In the genomic region with DNA sequence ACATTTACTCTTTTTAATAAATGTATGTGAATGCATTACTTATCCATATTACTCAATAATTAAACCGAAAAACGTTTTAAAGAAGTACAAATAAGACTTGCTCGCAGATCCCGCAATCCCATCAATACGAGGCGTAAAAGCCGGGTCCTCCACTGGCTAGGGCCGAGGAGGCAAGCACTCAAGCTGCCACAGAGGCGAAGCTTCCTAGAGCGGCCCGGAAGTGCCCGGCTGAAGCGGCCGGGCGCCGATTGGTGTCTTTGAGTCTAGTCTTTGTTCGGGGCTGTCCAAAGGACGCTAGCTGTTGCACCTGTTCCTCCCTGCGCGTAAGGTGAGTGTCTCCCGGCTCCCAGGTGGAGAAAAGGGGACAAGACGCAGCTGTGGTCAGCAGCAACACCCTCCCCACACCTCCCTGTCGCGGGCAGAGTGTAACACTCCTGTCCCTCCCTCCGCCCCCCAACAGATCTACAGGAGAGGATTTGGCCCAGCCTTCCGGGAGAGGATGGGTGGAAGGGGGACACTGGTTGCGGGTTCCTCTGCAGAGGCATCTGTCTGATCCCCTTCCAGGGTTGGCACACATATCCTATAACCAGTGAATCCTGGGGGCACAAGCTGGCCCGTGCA, we compare ENCODE assay signal across 8 cellular contexts. TPM values are rescaled to one million over a fixed set of nuclear protein-coding genes. Genes with fewer than 3 reads are reported as not detected.
A peak's percentile ranks its signal among the peaks of the same experiment; 100 is the strongest.
DNase-seq lines count a peak whose midpoint lies in the region; ATAC-seq and TF ChIP-seq lines count a peak whose summit lies in the region.

A gene (plus strand): TSS at position 260 of the 621 bp plus-strand sequence. CDS start 835 bp downstream, outside the sequence.

- peak within 1 kb of the TSS; percentile 61 for H3K4me3 ChIP-seq in fibroblast of pulmonary artery (replicated peaks; ENCODE audit: low read depth, low read length)

- no peaks in the 10 kb centered on the region for H3K27me3 Mint-ChIP-seq in natural killer cell (ENCODE audit: low read depth in 2 of 2)
- H3K27me3 Mint-ChIP-seq in stimulated activated naive CD8-positive, alpha-beta T cell treated with anti-CD3 and anti-CD28 coated beads, Interleukin-15, amount 100 ng/mL, for 72 hours: no peaks in the 10 kb centered on the region

- H3K36me3 Mint-ChIP-seq in natural killer cell: peaks cover 9% of the 10 kb centered on the region

- peak within 1 kb of the TSS; percentile 85 to 89 for H3K27ac Mint-ChIP-seq in natural killer cell
- H3K27ac Mint-ChIP-seq in stimulated activated naive CD8-positive, alpha-beta T cell treated with anti-CD3 and anti-CD28 coated beads, Interleukin-15, amount 100 ng/mL, for 72 hours: peak within 1 kb of the TSS; percentile 93 to 97

- DNase-seq in DMS79 treated with DMSO at 0.1 percent for 48 hours (lab: John Stamatoyannopoulos, UW) (peak; percentile 92), Kasumi-1 (lab: John Stamatoyannopoulos, UW) (peak; percentile 84), RKO (ENCODE audit: low spot score) (peak; percentile 89), activated gamma-delta T cell (lab: John Stamatoyannopoulos, UW) (peak; percentile 53), fibroblast of pulmonary artery (ENCODE audit: low read depth) (peak; percentile 87), natural killer cell (peak; percentile 76)
- peak; percentile 70 to 77 for DNase-seq in stimulated activated naive CD8-positive, alpha-beta T cell treated with anti-CD3 and anti-CD28 coated beads, Interleukin-15, amount 100 ng/mL, for 72 hours

- H3K4me1 Mint-ChIP-seq in natural killer cell: peaks cover 33 to 40% of the 10 kb centered on the region in 2 donors
- peaks cover 53% of the 10 kb centered on the region for H3K4me1 Mint-ChIP-seq in stimulated activated naive CD8-positive, alpha-beta T cell treated with anti-CD3 and anti-CD28 coated beads, Interleukin-15, amount 100 ng/mL, for 72 hours

- intact Hi-C loops in natural killer cell (cut with micrococcal nuclease): loop anchor here (1.0 to 5.0 kb wide), 4 partner anchors 12 to 143 kb away; a partner anchor contains a TSS

- no peaks in the 10 kb centered on the region for H3K9me3 Mint-ChIP-seq in natural killer cell
- no peaks in the 10 kb centered on the region for H3K9me3 Mint-ChIP-seq in stimulated activated naive CD8-positive, alpha-beta T cell treated with anti-CD3 and anti-CD28 coated beads, Interleukin-15, amount 100 ng/mL, for 72 hours

- ATAC-seq in GM21786 (IDR thresholded peaks at IDR 0.05; ENCODE audit: unreplicated experiment): peak; percentile 95
- ATAC-seq in natural killer cell: peak; percentile 96 to 98 (median 98)
- peak; percentile 99 for ATAC-seq in stimulated activated naive CD8-positive, alpha-beta T cell treated with anti-CD3 and anti-CD28 coated beads, Interleukin-15, amount 100 ng/mL, for 72 hours

- no peak for TF ChIP-seq CTCF in fibroblast of pulmonary artery (IDR thresholded peaks at IDR 0.05; ENCODE audit: low read length, missing control alignments)
- TF ChIP-seq CTCF in natural killer cell (IDR thresholded peaks at IDR 0.05): no peak

- H3K4me3 Mint-ChIP-seq in natural killer cell: peak within 1 kb of the TSS; percentile 92
- peak within 1 kb of the TSS; percentile 94 to 97 for H3K4me3 Mint-ChIP-seq in stimulated activated naive CD8-positive, alpha-beta T cell treated with anti-CD3 and anti-CD28 coated beads, Interleukin-15, amount 100 ng/mL, for 72 hours

RNA-seq across cellular contexts. Expression of the gene that starts here (rescaled TPM):
- 1 to 10 TPM; 7.7 to 9.1 (median 7.8) TPM for total RNA-seq in natural killer cell

Comparison
In these comparisons a context has a peak if more than half of its experiments do, and no peak if none do; other contexts are left out.
1. Peak in every context shown above with its lines: DNase-seq, ATAC-seq and H3K4me3 ChIP-seq.